Comparison of ENCODE assay signal across 10 cellular contexts in the genomic region with DNA sequence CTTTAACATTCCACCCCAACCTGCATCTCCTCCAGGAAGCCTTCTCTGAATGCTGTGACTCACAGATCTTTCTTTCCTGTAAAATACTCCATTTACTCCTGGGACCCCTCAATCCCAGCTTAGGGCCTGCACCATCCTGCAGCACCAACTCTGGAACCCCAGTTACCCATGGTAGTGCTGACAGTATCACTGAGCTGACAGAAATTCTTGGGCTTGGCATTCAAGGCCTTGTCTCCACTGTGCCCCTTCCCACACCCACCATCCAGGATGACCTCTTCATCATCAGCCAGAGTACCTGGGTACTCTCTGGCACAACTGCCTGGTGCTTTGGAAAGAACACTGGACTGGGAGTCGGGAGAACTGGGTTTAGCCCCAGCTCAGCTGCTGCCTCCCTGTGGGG. TPM values are rescaled to one million over a fixed set of nuclear protein-coding genes. Genes with fewer than 3 reads are reported as not detected.
"Had no signal": no experiment of that assay in that cellular context is flagged by ENCODE, and none has a peak within 500 bp of the region (broad histone marks: within the 10 kb centered on the region; RNA-seq: fewer than 3 reads in every experiment).

No MANE protein-coding gene starts in this region.

- ATAC-seq: HepG2 had no signal

- H3K4me2 ChIP-seq: KMS-11 had no signal

- H3K27ac ChIP-seq: HL-60, KMS-11 had no signal

- FAIRE-seq: HepG2, HTR-8/SVneo had no signal

- H3K9ac ChIP-seq: KMS-11 had no signal

- DNase-seq: IMR-90, KBM-7, KG1 had no signal

- H3K4me3 Mint-ChIP-seq: IgD-negative memory B cell had no signal

- H3K27me3 Mint-ChIP-seq: IgD-negative memory B cell had no signal

RNA-seq across cellular contexts. Expression of gene CDCP2, which starts 38.7 kb away (rescaled TPM):
- total RNA-seq: HepG2, HT-29, HT1080, IMR-90 had no signal
- polyA plus RNA-seq: HepG2, IgD-negative memory B cell, IMR-90 had no signal
